ENCODE assay signal across 8 cellular contexts in the genomic region with DNA sequence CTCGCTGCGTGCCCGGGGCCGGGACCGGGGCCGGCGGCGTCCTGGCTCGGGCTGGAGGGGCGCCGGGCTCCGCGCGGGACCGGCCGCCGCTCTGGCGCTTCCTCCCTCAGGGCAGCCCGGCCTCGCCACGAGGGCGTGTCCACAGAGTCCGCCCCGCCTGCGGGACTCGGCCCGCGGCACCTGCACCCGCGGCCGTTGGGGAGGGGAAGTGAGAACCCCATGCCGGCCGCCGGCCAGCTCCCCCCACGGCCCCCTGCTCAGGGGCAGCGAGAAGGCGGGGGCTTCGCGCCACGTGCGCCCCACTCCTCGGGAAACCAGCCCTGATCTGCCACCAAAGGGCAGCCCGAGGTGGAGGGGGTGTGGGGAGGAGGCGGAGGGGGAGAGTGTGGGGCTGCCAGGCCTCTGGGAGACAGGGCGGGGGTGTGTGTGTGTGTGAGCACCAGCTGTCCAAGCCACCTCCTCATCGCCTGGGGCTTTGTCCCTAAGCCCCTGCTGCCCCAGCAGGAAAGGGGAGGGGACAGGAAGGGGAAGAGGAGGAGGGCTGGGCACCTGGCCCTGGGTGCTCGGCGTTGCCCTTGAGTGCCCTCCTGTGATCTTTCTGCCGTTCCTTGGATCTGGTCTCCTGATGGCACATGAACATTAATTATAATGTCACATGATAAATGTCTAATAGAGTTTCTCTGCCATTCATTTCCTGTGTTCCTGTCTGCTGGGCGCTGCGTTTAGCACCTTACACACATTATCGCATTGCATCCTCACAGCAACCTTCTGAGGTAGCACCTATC. TPM values are rescaled to one million over a fixed set of nuclear protein-coding genes. Genes with fewer than 3 reads are reported as not detected.
DNase-seq lines count a peak whose midpoint lies in the region; ATAC-seq, FAIRE-seq and TF ChIP-seq lines count a peak whose summit lies in the region.

A gene with protein sequence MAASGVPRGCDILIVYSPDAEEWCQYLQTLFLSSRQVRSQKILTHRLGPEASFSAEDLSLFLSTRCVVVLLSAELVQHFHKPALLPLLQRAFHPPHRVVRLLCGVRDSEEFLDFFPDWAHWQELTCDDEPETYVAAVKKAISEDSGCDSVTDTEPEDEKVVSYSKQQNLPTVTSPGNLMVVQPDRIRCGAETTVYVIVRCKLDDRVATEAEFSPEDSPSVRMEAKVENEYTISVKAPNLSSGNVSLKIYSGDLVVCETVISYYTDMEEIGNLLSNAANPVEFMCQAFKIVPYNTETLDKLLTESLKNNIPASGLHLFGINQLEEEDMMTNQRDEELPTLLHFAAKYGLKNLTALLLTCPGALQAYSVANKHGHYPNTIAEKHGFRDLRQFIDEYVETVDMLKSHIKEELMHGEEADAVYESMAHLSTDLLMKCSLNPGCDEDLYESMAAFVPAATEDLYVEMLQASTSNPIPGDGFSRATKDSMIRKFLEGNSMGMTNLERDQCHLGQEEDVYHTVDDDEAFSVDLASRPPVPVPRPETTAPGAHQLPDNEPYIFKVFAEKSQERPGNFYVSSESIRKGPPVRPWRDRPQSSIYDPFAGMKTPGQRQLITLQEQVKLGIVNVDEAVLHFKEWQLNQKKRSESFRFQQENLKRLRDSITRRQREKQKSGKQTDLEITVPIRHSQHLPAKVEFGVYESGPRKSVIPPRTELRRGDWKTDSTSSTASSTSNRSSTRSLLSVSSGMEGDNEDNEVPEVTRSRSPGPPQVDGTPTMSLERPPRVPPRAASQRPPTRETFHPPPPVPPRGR (minus strand): TSS at position 93 of the 785 bp plus-strand sequence. CDS start 120 bp downstream, outside the sequence.

- H3K4me3 Mint-ChIP-seq in WTC11 = peak within 1 kb of the TSS; percentile 97
- peak within 1 kb of the TSS; percentile 97 for H3K4me3 Mint-ChIP-seq in dendritic cell treated with granulocyte-macrophage colony-stimulating factor and Interleukin-4, amounts not matched to agents 40 ng/mL and 50 ng/mL, for 4 days

- peak; percentile 97 for FAIRE-seq in GM12891 (lab: Jason Lieb, UNC)

- intact Hi-C loops in dendritic cell treated with granulocyte-macrophage colony-stimulating factor and Interleukin-4, amounts not matched to agents 40 ng/mL and 50 ng/mL, for 4 days (cut with micrococcal nuclease) = no loop called here

- H3K27me3 Mint-ChIP-seq in WTC11 (ENCODE audit: low read depth) = peaks cover 9% of the 10 kb centered on the region
- no peaks in the 10 kb centered on the region for H3K27me3 Mint-ChIP-seq in dendritic cell treated with granulocyte-macrophage colony-stimulating factor and Interleukin-4, amounts not matched to agents 40 ng/mL and 50 ng/mL, for 4 days

- no peaks in the 10 kb centered on the region for H3K36me3 ChIP-seq in mesodermal cell (ENCODE audit: control insufficient read depth, insufficient read depth, low read length)

- POLR2A ChIA-PET in WTC11 (lab: Charles Lee) = interaction anchor here (0.5 kb wide), 1 partner anchor 676 kb away, joined by 3 read pairs; no protein-coding TSS in a partner anchor

- H3K27ac ChIP-seq in mesodermal cell (ENCODE audit: low read depth, low read length, severe bottlenecking) = no peak within 1 kb of the TSS

- CTCF ChIA-PET in WTC11 (lab: Charles Lee) = interaction anchor here (0.5 to 1.4 kb wide), 6 partner anchors 20 to 345 kb away, joined by 3 to 6 read pairs (median 4); no protein-coding TSS in a partner anchor

- H3K36me3 Mint-ChIP-seq in WTC11 = 0 out of 2 replicates have a peak, but pooled peaks cover 3% of the 10 kb centered on the region
- peaks cover 40% of the 10 kb centered on the region for H3K36me3 Mint-ChIP-seq in dendritic cell treated with granulocyte-macrophage colony-stimulating factor and Interleukin-4, amounts not matched to agents 40 ng/mL and 50 ng/mL, for 4 days (ENCODE audit: low read depth)

- no peaks in the 10 kb centered on the region for H3K4me1 ChIP-seq in mesodermal cell (ENCODE audit: control insufficient read depth, insufficient read depth, low read length, poor library complexity, severe bottlenecking)

- WGBS in mesodermal cell (ENCODE audit: insufficient coverage in 2 of 2), 2 experiments = 6 to 7% methylated on average over 21 to 40 of the region's 52 CpGs

- H3K9me3 Mint-ChIP-seq in WTC11 = 0 out of 2 replicates have a peak, but pooled peaks cover 4% of the 10 kb centered on the region
- H3K9me3 Mint-ChIP-seq in dendritic cell treated with granulocyte-macrophage colony-stimulating factor and Interleukin-4, amounts not matched to agents 40 ng/mL and 50 ng/mL, for 4 days = no peaks in the 10 kb centered on the region

- H3K9me3 ChIP-seq in mesodermal cell (ENCODE audit: control insufficient read depth, low read length) = no peaks in the 10 kb centered on the region

- TF ChIP-seq POLR2A in GM12891 (IDR thresholded peaks at IDR 0.05; ENCODE audit: low read depth, low read length) = peak; percentile 14; the same call in 1 of the 2 replicates

- ATAC-seq in HG02678 (IDR thresholded peaks at IDR 0.05; ENCODE audit: unreplicated experiment) = peak; percentile 71
- ATAC-seq in WTC11 = peak; percentile 61
- no peak for ATAC-seq in HG03469 (IDR thresholded peaks at IDR 0.05; ENCODE audit: unreplicated experiment)

- peaks cover 19% of the 10 kb centered on the region for H3K4me1 Mint-ChIP-seq in WTC11
- H3K4me1 Mint-ChIP-seq in dendritic cell treated with granulocyte-macrophage colony-stimulating factor and Interleukin-4, amounts not matched to agents 40 ng/mL and 50 ng/mL, for 4 days (ENCODE audit: low read depth) = peaks cover 50% of the 10 kb centered on the region

- TF ChIP-seq CTCF in WTC11 (IDR thresholded peaks at IDR 0.05) = no peak

- peak within 1 kb of the TSS; percentile 71; the same call in 1 of the 2 replicates for H3K27ac Mint-ChIP-seq in WTC11
- peak within 1 kb of the TSS; percentile 95 for H3K27ac Mint-ChIP-seq in dendritic cell treated with granulocyte-macrophage colony-stimulating factor and Interleukin-4, amounts not matched to agents 40 ng/mL and 50 ng/mL, for 4 days

- DNase-seq in GM12891 (ENCODE audit: insufficient read length, low spot score) (peak; percentile 77), NCI-H1436 treated with DMSO at 0.1 percent for 48 hours (lab: John Stamatoyannopoulos, UW) (peak; percentile 10), WTC11 (ENCODE audit: low spot score) (peak; percentile 49)
- peak; percentile 24 for DNase-seq in stimulated activated CD8-positive, alpha-beta memory T cell treated with anti-CD3 and anti-CD28 coated beads, Interleukin-4, amount 100 ng/mL, for 24 hours (ENCODE audit: low read depth)

- peak within 1 kb of the TSS; percentile 43 for H3K4me3 ChIP-seq in mesodermal cell (ENCODE audit: extremely low read depth, insufficient read depth, low read length, poor library complexity, severe bottlenecking)

TF ChIP-seq in GM12891, 5 proteins besides CTCF, POLR2A, EP300 and RAD21:
- peak; percentile 86 for TF ChIP-seq SPI1 (IDR thresholded peaks at IDR 0.05; ENCODE audit: low read depth, low read length)
- TF ChIP-seq TAF1 (IDR thresholded peaks at IDR 0.05; ENCODE audit: low read depth, low read length) = 0 out of 2 replicates have a peak, but pooled peaks have one; percentile 14
- peak; percentile 13 for TF ChIP-seq PAX5 (IDR thresholded peaks at IDR 0.05; ENCODE audit: insufficient read depth, low read length, severe bottlenecking)
- no peak for TF ChIP-seq POU2F2 (IDR thresholded peaks at IDR 0.05; ENCODE audit: low read depth, low read length)

TF ChIP-seq in WTC11, 78 proteins besides CTCF, POLR2A, EP300 and RAD21 (continues in another document):
- TF ChIP-seq FOXK1 (CRISPR knock-in tag; IDR thresholded peaks at IDR 0.05) (0 out of 2 replicates have a peak, but pooled peaks have one; percentile 58), ZNF138 (CRISPR knock-in tag; conservative IDR thresholded peaks at IDR 0.05) (0 out of 2 replicates have a peak, but pooled peaks have one; percentile 36), TEAD1 (CRISPR knock-in tag; IDR thresholded peaks at IDR 0.05) (peak; percentile 51; the same call in 1 of the 2 replicates), ETV6 (CRISPR knock-in tag; IDR thresholded peaks at IDR 0.05) (0 out of 2 replicates have a peak, but pooled peaks have one; percentile 49), SP1 (CRISPR knock-in tag; conservative IDR thresholded peaks at IDR 0.05) (peak; percentile 58; the same call in 1 of the 2 replicates), SMAD4 (CRISPR knock-in tag; IDR thresholded peaks at IDR 0.05) (no peak), JAZF1 (CRISPR knock-in tag; IDR thresholded peaks at IDR 0.05) (no peak), CREB1 (CRISPR knock-in tag; IDR thresholded peaks at IDR 0.05) (no peak), ZBTB43 (CRISPR knock-in tag; IDR thresholded peaks at IDR 0.05) (peak; percentile 70; the same call in 1 of the 2 replicates), KAT7 (CRISPR knock-in tag; IDR thresholded peaks at IDR 0.05; ENCODE audit: borderline replicate concordance) (0 out of 2 replicates have a peak, but pooled peaks have one; percentile 30)
- TF ChIP-seq, protein P1, sequence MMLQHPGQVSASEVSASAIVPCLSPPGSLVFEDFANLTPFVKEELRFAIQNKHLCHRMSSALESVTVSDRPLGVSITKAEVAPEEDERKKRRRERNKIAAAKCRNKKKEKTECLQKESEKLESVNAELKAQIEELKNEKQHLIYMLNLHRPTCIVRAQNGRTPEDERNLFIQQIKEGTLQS (CRISPR knock-in tag; conservative IDR thresholded peaks at IDR 0.05) = no peak

RNA-seq across cellular contexts. Expression of the gene that starts here (rescaled TPM):
- polyA plus RNA-seq in GM12891 (2012; ENCODE audit: low read depth, missing spikeins) = 73.5 TPM
- total RNA-seq in WTC11 (2021) = 3.3 to 4.3 TPM (median 3.5 TPM) in 3 replicates
- polyA plus RNA-seq in mesodermal cell (2013, experiment 1 of 2) = 0.22 TPM
- polyA plus RNA-seq in mesodermal cell (2013, experiment 2 of 2) = 0.40 TPM

Comparison
In these comparisons a context has a peak if more than half of its experiments do, and no peak if none do; other contexts are left out.
1. DNase-seq: peak in every context shown above with its lines; median percentile 77 in GM12891; 49 in WTC11; 24 in stimulated activated CD8-positive, alpha-beta memory T cell treated with anti-CD3 and anti-CD28 coated beads, Interleukin-4, amount 100 ng/mL, for 24 hours; 10 in NCI-H1436 treated with DMSO at 0.1 percent for 48 hours.